Comparison of ENCODE assay signal across 13 cellular contexts in genomic region chr14:34966413-34966812, GRCh38. TPM values are rescaled to one million over a fixed set of nuclear protein-coding genes. Genes with fewer than 3 reads are reported as not detected.
DNase-seq lines count a peak whose midpoint lies in the region; ATAC-seq lines count a peak whose summit lies in the region.
"Had no signal": no experiment of that assay in that cellular context is flagged by ENCODE, and none has a peak within 500 bp of the region (broad histone marks: within the 10 kb centered on the region; RNA-seq: fewer than 3 reads in every experiment).

No MANE protein-coding gene starts in this region.

- ATAC-seq in GM21825 (IDR thresholded peaks at IDR 0.05; ENCODE audit: unreplicated experiment) (peak; percentile 91), HG03520 (IDR thresholded peaks at IDR 0.05; ENCODE audit: unreplicated experiment) (peak; percentile 89)
- peak; percentile 96 for ATAC-seq in stimulated activated naive CD8-positive, alpha-beta T cell treated with anti-CD3 and anti-CD28 coated beads, Interleukin-15, Interleukin-2, amounts not matched to agents 100 U/mL and 50 U/mL, for 24 hours
- ATAC-seq: psoas muscle had no signal

- DNase-seq in activated naive CD4-positive, alpha-beta T cell treated with anti-CD3 and anti-CD28 coated beads for 36 hours = peak; percentile 43
- DNase-seq in activated naive CD4-positive, alpha-beta T cell treated with anti-CD3 and anti-CD28 coated beads, Interleukin-2, amount 10 ng/mL, durations not matched to agents 7 days and 5 days = no peak
- DNase-seq in stimulated activated naive CD8-positive, alpha-beta T cell treated with anti-CD3 and anti-CD28 coated beads, Interleukin-15, Interleukin-2, amounts not matched to agents 100 U/mL and 50 U/mL, for 24 hours = no peak
- DNase-seq in NCI-H82 (lab: John Stamatoyannopoulos, UW) (no peak), AG20443 (ENCODE audit: low spot score) (no peak)
- DNase-seq in stimulated activated CD4-positive, alpha-beta T cell treated with anti-CD3 and anti-CD28 coated beads, Interleukin-2, amount 100 ng/mL, for 24 hours = no peak
- DNase-seq: central memory CD4-positive, alpha-beta T cell; Kasumi-1; left ventricle myocardium inferior; NCI-H510A treated with DMSO at 0.1 percent for 48 hours; psoas muscle had no signal

- H3K36me3 Mint-ChIP-seq in activated naive CD4-positive, alpha-beta T cell treated with anti-CD3 and anti-CD28 coated beads for 36 hours (ENCODE audit: low read depth) = peaks cover 21% of the 10 kb centered on the region
- H3K36me3 Mint-ChIP-seq in activated naive CD4-positive, alpha-beta T cell treated with anti-CD3 and anti-CD28 coated beads, Interleukin-2, amount 10 ng/mL, durations not matched to agents 7 days and 5 days = peaks cover 21% of the 10 kb centered on the region

- no peak overlapping the region for H3K4me3 Mint-ChIP-seq in activated naive CD4-positive, alpha-beta T cell treated with anti-CD3 and anti-CD28 coated beads for 36 hours
- no peak overlapping the region for H3K4me3 Mint-ChIP-seq in activated naive CD4-positive, alpha-beta T cell treated with anti-CD3 and anti-CD28 coated beads, Interleukin-2, amount 10 ng/mL, durations not matched to agents 7 days and 5 days

- H3K9me3 Mint-ChIP-seq in activated naive CD4-positive, alpha-beta T cell treated with anti-CD3 and anti-CD28 coated beads for 36 hours = no peaks in the 10 kb centered on the region
- no peaks in the 10 kb centered on the region for H3K9me3 Mint-ChIP-seq in activated naive CD4-positive, alpha-beta T cell treated with anti-CD3 and anti-CD28 coated beads, Interleukin-2, amount 10 ng/mL, durations not matched to agents 7 days and 5 days

- no peaks in the 10 kb centered on the region for H3K27me3 Mint-ChIP-seq in activated naive CD4-positive, alpha-beta T cell treated with anti-CD3 and anti-CD28 coated beads for 36 hours (ENCODE audit: low read depth)
- no peaks in the 10 kb centered on the region for H3K27me3 Mint-ChIP-seq in activated naive CD4-positive, alpha-beta T cell treated with anti-CD3 and anti-CD28 coated beads, Interleukin-2, amount 10 ng/mL, durations not matched to agents 7 days and 5 days

- CTCF ChIA-PET in activated naive CD4-positive, alpha-beta T cell treated with anti-CD3 and anti-CD28 coated beads for 36 hours (lab: Charles Lee) = interaction anchor here (0.6 to 1.2 kb wide), 3 partner anchors 16 to 293 kb away, joined by 3 to 7 read pairs (median 3); no protein-coding TSS in a partner anchor
- CTCF ChIA-PET in activated naive CD4-positive, alpha-beta T cell treated with anti-CD3 and anti-CD28 coated beads, Interleukin-2, amount 10 ng/mL, durations not matched to agents 7 days and 5 days (lab: Charles Lee) = no interaction called here

- peaks cover 23% of the 10 kb centered on the region for H3K4me1 Mint-ChIP-seq in activated naive CD4-positive, alpha-beta T cell treated with anti-CD3 and anti-CD28 coated beads for 36 hours (ENCODE audit: low read depth)
- H3K4me1 Mint-ChIP-seq in activated naive CD4-positive, alpha-beta T cell treated with anti-CD3 and anti-CD28 coated beads, Interleukin-2, amount 10 ng/mL, durations not matched to agents 7 days and 5 days = peaks cover 6% of the 10 kb centered on the region

- intact Hi-C loops in activated naive CD4-positive, alpha-beta T cell treated with anti-CD3 and anti-CD28 coated beads for 36 hours (cut with micrococcal nuclease) = loop anchor here (1.0 kb wide), 2 partner anchors 16 to 36 kb away; partner anchors contain the start of gene SRP54

- H3K27ac Mint-ChIP-seq in activated naive CD4-positive, alpha-beta T cell treated with anti-CD3 and anti-CD28 coated beads for 36 hours = peak overlapping the region; percentile 57
- H3K27ac Mint-ChIP-seq in activated naive CD4-positive, alpha-beta T cell treated with anti-CD3 and anti-CD28 coated beads, Interleukin-2, amount 10 ng/mL, durations not matched to agents 7 days and 5 days = no peak overlapping the region

RNA-seq across cellular contexts. Expression of gene SRP54, which starts 16.4 kb away (rescaled TPM):
- total RNA-seq in activated naive CD4-positive, alpha-beta T cell treated with anti-CD3 and anti-CD28 coated beads for 36 hours = 10 to 100 TPM; 66.5 to 72.6 TPM
